In genomic region chr4:151719935-151720334, GRCh38 we compare ENCODE assay signal across 20 cellular contexts. TPM values are rescaled to one million over a fixed set of nuclear protein-coding genes. Genes with fewer than 3 reads are reported as not detected.
DNase-seq lines count a peak whose midpoint lies in the region; ATAC-seq and TF ChIP-seq lines count a peak whose summit lies in the region.
"Had no signal": no experiment of that assay in that cellular context is flagged by ENCODE, and none has a peak within 500 bp of the region (broad histone marks: within the 10 kb centered on the region; RNA-seq: fewer than 3 reads in every experiment).

No MANE protein-coding gene starts in this region.

- 52 to 67% methylated on average over 8 of the region's 8 CpGs for WGBS in heart right ventricle, 2 donors

- DNase-seq in Right ventricle myocardium inferior (ENCODE audit: missing footprints) = no peak
- DNase-seq in cardiac septum (ENCODE audit: low spot score) = no peak
- DNase-seq in heart right ventricle = peak in 1 of 2 donors; percentile 20
- DNase-seq in myocyte (ENCODE audit: low read depth) = peak; percentile 25
- no peak for DNase-seq in CD1c-positive myeloid dendritic cell (ENCODE audit: extremely low spot score)
- no peak for DNase-seq in activated T-cell treated with anti-CD3 and anti-CD28 coated beads for 4 hours
- no peak for DNase-seq in OCI-M1 (lab: John Stamatoyannopoulos, UW)
- DNase-seq: 8988T; CD4-positive, alpha-beta T cell; DMS153; GF-D8; GM23248; HCEC 1CT; MM.1S; NCI-H1092; NCI-H2081 treated with DMSO at 0.1 percent for 48 hours; NCI-H446 treated with DMSO at 0.1 percent for 48 hours; NK-92 treated with Interleukin-12 subunit alpha and Interleukin-12 subunit beta, amount 100 ng/mL, for 24 hours; SHP77 treated with DMSO at 0.1 percent for 48 hours had no signal

- no peak overlapping the region for H3K4me3 ChIP-seq in heart right ventricle
- H3K4me3 ChIP-seq: GM23248 had no signal

- peaks cover 0 to 39% (median 0%) of the 10 kb centered on the region in 9 donors for H3K36me3 ChIP-seq in heart right ventricle

- peak overlapping the region; percentile 12 to 77 (median 68) for H3K27ac ChIP-seq in heart right ventricle
- H3K27ac ChIP-seq: GM23248 had no signal

- intact Hi-C loops in Right ventricle myocardium inferior (cut with DNase I) (no loop called here), cardiac septum (cut with DNase I) (no loop called here), heart right ventricle (cut with DNase I) (no loop called here)

- ATAC-seq in Right ventricle myocardium inferior (peak; percentile 54), heart right ventricle (peak in 6 of 8 donors; percentile 49 to 76 (median 58)), HG03045 (IDR thresholded peaks at IDR 0.05; ENCODE audit: unreplicated experiment) (no peak)

- H3K4me1 ChIP-seq in heart right ventricle = peaks cover 0 to 15% (median 4%) of the 10 kb centered on the region in 9 donors

- H3K27me3 ChIP-seq in heart right ventricle = no peaks in the 10 kb centered on the region

- no peak for TF ChIP-seq CTCF in heart right ventricle (IDR thresholded peaks at IDR 0.05)

- H3K9me3 ChIP-seq in heart right ventricle = no peaks in the 10 kb centered on the region

RNA-seq across cellular contexts. Expression of gene GATB, which starts 40.9 kb away (rescaled TPM):
- total RNA-seq in Right ventricle myocardium inferior (171 TPM), cardiac septum (75.1 TPM), heart right ventricle (100 to 1,000 TPM in 2 of 10 donors, 10 to 100 TPM in 8; 79.0 to 122 (median 88.5) TPM), myocyte (20.9 and 26.0 TPM in 2 replicates)
- polyA plus RNA-seq in heart right ventricle = 100 to 1,000 TPM in 1 of 2 donors, 10 to 100 TPM in 1; 39.1 to 168 TPM
- polyA plus RNA-seq in myocyte (2012) = 18.2 TPM
